Comparison of ENCODE assay signal across 16 cellular contexts in the genomic region with DNA sequence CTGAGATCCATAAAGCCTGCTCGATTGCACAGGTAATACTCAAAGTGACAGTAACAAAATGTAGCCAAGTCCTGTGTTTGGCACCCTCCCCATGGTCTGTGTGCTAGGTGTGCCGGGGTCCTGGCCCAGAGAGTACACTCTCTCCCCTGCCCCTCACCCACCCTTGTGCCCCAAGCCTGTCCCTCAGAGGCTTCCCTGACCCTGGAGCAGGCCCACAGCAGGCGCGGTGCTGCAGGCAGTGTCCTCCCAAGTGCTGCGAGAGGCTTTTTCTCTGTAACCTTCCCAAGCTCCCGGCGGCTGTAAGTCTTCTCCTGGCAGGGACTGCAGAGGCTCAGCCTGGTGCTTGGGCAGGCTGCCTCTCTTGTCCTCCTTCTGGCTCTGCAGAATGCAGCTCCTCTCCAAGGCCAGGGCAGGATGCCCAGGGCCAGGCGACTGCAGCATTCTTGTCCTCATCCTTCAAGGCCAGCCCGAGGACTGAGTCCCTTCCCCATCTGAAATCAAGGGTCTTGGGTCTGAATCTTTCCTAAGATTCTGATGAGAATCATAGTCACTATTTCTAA. TPM values are rescaled to one million over a fixed set of nuclear protein-coding genes. Genes with fewer than 3 reads are reported as not detected.
DNase-seq lines count a peak whose midpoint lies in the region; ATAC-seq and TF ChIP-seq lines count a peak whose summit lies in the region.
"Had no signal": no experiment of that assay in that cellular context is flagged by ENCODE, and none has a peak within 500 bp of the region (broad histone marks: within the 10 kb centered on the region; RNA-seq: fewer than 3 reads in every experiment).

No MANE protein-coding gene starts in this region.

- in situ Hi-C loops in mammary epithelial cell (cut with MboI; ENCODE audit: low sequenced_read_pairs in 2 of 2): no loop called here

- POLR2A ChIA-PET in activated CD4-positive, alpha-beta memory T cell treated with anti-CD3 and anti-CD28 coated beads for 36 hours (lab: Charles Lee): no interaction called here

- H3K27ac ChIP-seq in rectal smooth muscle tissue (ENCODE audit: low read depth, low read length): peak overlapping the region; percentile 36
- no peak overlapping the region for H3K27ac ChIP-seq in vagina
- no peak overlapping the region for H3K27ac ChIP-seq in mammary epithelial cell (ENCODE audit: insufficient read depth, low read depth, low read length)
- H3K27ac ChIP-seq: BLaER1 had no signal

- H3K4me1 Mint-ChIP-seq in activated CD4-positive, alpha-beta memory T cell treated with anti-CD3 and anti-CD28 coated beads for 36 hours (ENCODE audit: low read depth): no peaks in the 10 kb centered on the region

- H4K20me1 ChIP-seq in mammary epithelial cell (ENCODE audit: insufficient read depth, low read length): no peaks in the 10 kb centered on the region
- H4K20me1 ChIP-seq: BLaER1 had no signal

- no peak overlapping the region for H2AFZ ChIP-seq in mammary epithelial cell (ENCODE audit: low read depth, low read length)

- peaks cover 7% of the 10 kb centered on the region for H3K4me1 ChIP-seq in rectal smooth muscle tissue (ENCODE audit: control insufficient read depth, insufficient read depth, low read length)
- no peaks in the 10 kb centered on the region for H3K4me1 ChIP-seq in vagina
- no peaks in the 10 kb centered on the region for H3K4me1 ChIP-seq in mammary epithelial cell (ENCODE audit: insufficient read depth, low read length)
- H3K4me1 ChIP-seq: BLaER1 had no signal

- no peak for ATAC-seq in HG03196 (IDR thresholded peaks at IDR 0.05; ENCODE audit: unreplicated experiment)

- H3K4me3 ChIP-seq in H7 (ENCODE audit: insufficient read depth, low read depth, low read length) (no peak overlapping the region), rectal smooth muscle tissue (ENCODE audit: low read length) (no peak overlapping the region), vagina (no peak overlapping the region), mammary epithelial cell (replicated peaks in 1 of 3; ENCODE audit: insufficient read depth in 1 of 3, low read depth in 2 of 3, low read length in 3 of 3) (no peak overlapping the region)
- H3K4me3 ChIP-seq: BLaER1, MG63 had no signal

- no peaks in the 10 kb centered on the region for H3K27me3 Mint-ChIP-seq in activated CD4-positive, alpha-beta memory T cell treated with anti-CD3 and anti-CD28 coated beads for 36 hours

- intact Hi-C loops in vagina (cut with DNase I): no loop called here
- intact Hi-C loops in mammary epithelial cell (cut with micrococcal nuclease): no loop called here
- intact Hi-C loops in activated CD4-positive, alpha-beta memory T cell treated with anti-CD3 and anti-CD28 coated beads for 36 hours (cut with micrococcal nuclease): no loop called here

- CTCF ChIA-PET in mammary epithelial cell (lab: Charles Lee; ENCODE audit: low non-redundant PET): no interaction called here
- CTCF ChIA-PET in activated CD4-positive, alpha-beta memory T cell treated with anti-CD3 and anti-CD28 coated beads for 36 hours (lab: Charles Lee): no interaction called here

- H3K36me3 ChIP-seq in H7 (replicated peaks; ENCODE audit: control insufficient read depth, insufficient read depth, low read length): no peaks in the 10 kb centered on the region
- no peaks in the 10 kb centered on the region for H3K36me3 ChIP-seq in rectal smooth muscle tissue (ENCODE audit: control insufficient read depth, insufficient read depth, low read length)
- H3K36me3 ChIP-seq in vagina: no peaks in the 10 kb centered on the region
- H3K36me3 ChIP-seq in mammary epithelial cell (ENCODE audit: insufficient read depth, low read length): no peaks in the 10 kb centered on the region
- H3K36me3 ChIP-seq: BLaER1, MG63 had no signal

- H3K9ac ChIP-seq in rectal smooth muscle tissue (ENCODE audit: low read length) (no peak overlapping the region), mammary epithelial cell (ENCODE audit: insufficient read depth, low read length) (no peak overlapping the region)
- H3K9ac ChIP-seq: BLaER1 had no signal

- H3K27me3 ChIP-seq in H7 (ENCODE audit: control insufficient read depth, insufficient read depth, low read length) (no peaks in the 10 kb centered on the region), rectal smooth muscle tissue (ENCODE audit: control insufficient read depth, insufficient read depth, low read length) (no peaks in the 10 kb centered on the region), vagina (no peaks in the 10 kb centered on the region), mammary epithelial cell (ENCODE audit: insufficient read depth, low read length) (no peaks in the 10 kb centered on the region)
- H3K27me3 ChIP-seq: BLaER1, MG63 had no signal

- no peak overlapping the region for H3K27ac Mint-ChIP-seq in activated CD4-positive, alpha-beta memory T cell treated with anti-CD3 and anti-CD28 coated beads for 36 hours

- no peak for TF ChIP-seq POLR2A in vagina (IDR thresholded peaks at IDR 0.05)

- no peaks in the 10 kb centered on the region for H3K36me3 Mint-ChIP-seq in activated CD4-positive, alpha-beta memory T cell treated with anti-CD3 and anti-CD28 coated beads for 36 hours

- H3K9me3 Mint-ChIP-seq in activated CD4-positive, alpha-beta memory T cell treated with anti-CD3 and anti-CD28 coated beads for 36 hours: no peaks in the 10 kb centered on the region

- H3K9me3 ChIP-seq in vagina (no peaks in the 10 kb centered on the region), mammary epithelial cell (replicated peaks; ENCODE audit: insufficient read depth, low read length) (no peaks in the 10 kb centered on the region)
- H3K9me3 ChIP-seq: BLaER1, MG63 had no signal

- no peak overlapping the region for H3K4me3 Mint-ChIP-seq in activated CD4-positive, alpha-beta memory T cell treated with anti-CD3 and anti-CD28 coated beads for 36 hours

- dilution Hi-C loops in mammary epithelial cell (cut with HindIII; ENCODE audit: low sequenced_read_pairs): no loop called here

- H3K79me2 ChIP-seq in mammary epithelial cell (ENCODE audit: insufficient read depth, low read length): no peaks in the 10 kb centered on the region

- DNase-seq in H7 (peak; percentile 15), cerebellum (ENCODE audit: low spot score) (peak; percentile 93), midbrain (lab: John Stamatoyannopoulos, UW) (peak; percentile 56), vagina (ENCODE audit: extremely low spot score in 2 of 2) (no peak), mammary epithelial cell (no peak)
- no peak for DNase-seq in activated CD4-positive, alpha-beta memory T cell treated with anti-CD3 and anti-CD28 coated beads for 36 hours
- DNase-seq: DMS 273 treated with DMSO at 0.1 percent for 48 hours, EL, HCEC 1CT, MG63, NCI-H1092 treated with DMSO at 0.1 percent for 48 hours, NCI-H1694, Right ventricle myocardium superior had no signal

- H3K4me2 ChIP-seq in mammary epithelial cell (ENCODE audit: insufficient read depth, low read depth, low read length): no peak overlapping the region
- H3K4me2 ChIP-seq: BLaER1 had no signal

- WGBS in mammary epithelial cell (ENCODE audit: low coverage, missing lambda C conversion rate): 23% methylated on average over 9 of the region's 9 CpGs

- TF ChIP-seq CTCF in vagina (IDR thresholded peaks at IDR 0.05) (no peak), mammary epithelial cell (conservative IDR thresholded peaks at IDR 0.05 in 1 of 2, IDR thresholded peaks at IDR 0.05 in 1 of 2; ENCODE audit: extremely low read depth in 1 of 2, insufficient read depth in 1 of 2, low read depth in 1 of 2, low read length in 2 of 2) (no peak)

- BruUV-seq in mammary epithelial cell (replicated peaks; lab: Mats Ljungman, UMichigan): no TSS peak

RNA-seq across cellular contexts. Expression of a gene that starts 15.9 kb away (rescaled TPM):
- 0.42 TPM in 1 of 2 replicates, not detected in the other for total RNA-seq in H7 (2014; rRNA removed; shearing (Covaris generic))
- total RNA-seq in cerebellum (not detected), vagina (not detected), mammary epithelial cell (not detected)
- polyA plus RNA-seq in mammary epithelial cell: not detected
- polyA minus RNA-seq in mammary epithelial cell: not detected
- total RNA-seq in activated CD4-positive, alpha-beta memory T cell treated with anti-CD3 and anti-CD28 coated beads for 36 hours: not detected
- total RNA-seq: Right ventricle myocardium superior had no signal

RNA-seq across cellular contexts. Expression of a gene that starts 25.8 kb away (rescaled TPM):
- 1.0 and 2.0 TPM in 2 replicates for total RNA-seq in H7 (2014; rRNA removed; shearing (Covaris generic))
- total RNA-seq in cerebellum (0.73 TPM), vagina (4.2 TPM), mammary epithelial cell (under 1 TPM; 0.07 to 0.17 TPM)
- 4.7 TPM for polyA plus RNA-seq in mammary epithelial cell
- polyA minus RNA-seq in mammary epithelial cell: 3.5 TPM
- 1 to 10 TPM; 4.1 to 4.4 TPM for total RNA-seq in activated CD4-positive, alpha-beta memory T cell treated with anti-CD3 and anti-CD28 coated beads for 36 hours

Comparison
In these comparisons a context has a peak if more than half of its experiments do, and no peak if none do; other contexts are left out.
1. DNase-seq: peak in H7 (single experiment), cerebellum (single experiment) and midbrain (single experiment); none in vagina (0 of 2), mammary epithelial cell (single experiment) and activated CD4-positive, alpha-beta memory T cell treated with anti-CD3 and anti-CD28 coated beads for 36 hours (single experiment).